17 cellular contexts compared by ENCODE assay signal in genomic region chr5:159089675-159090074, GRCh38. TPM values are rescaled to one million over a fixed set of nuclear protein-coding genes. Genes with fewer than 3 reads are reported as not detected.
"Had no signal": no experiment of that assay in that cellular context is flagged by ENCODE, and none has a peak within 500 bp of the region (broad histone marks: within the 10 kb centered on the region; RNA-seq: fewer than 3 reads in every experiment).

No MANE protein-coding gene starts in this region.

- H3K27ac ChIP-seq: breast epithelium, gastrocnemius medialis, lower lobe of right lung, pancreas, sigmoid colon, spleen, stomach had no signal

- H3K4me1 ChIP-seq: breast epithelium, lower lobe of right lung, sigmoid colon, stomach had no signal

- H3K4me3 ChIP-seq: breast epithelium, heart right ventricle, lower lobe of right lung, pancreas, sigmoid colon, spleen, stomach had no signal

- DNase-seq: activated CD4-positive, alpha-beta T cell treated with anti-CD3 and anti-CD28 coated beads for 48 hours; activated naive CD8-positive, alpha-beta T cell treated with anti-CD3 and anti-CD28 coated beads, Interleukin-2, amount 10 ng/mL, durations not matched to agents 7 days and 5 days; anterior cingulate cortex; dermis blood vessel endothelial cell; effector memory CD8-positive, alpha-beta T cell; gastrocnemius medialis; heart right ventricle; lower lobe of right lung; midbrain; pancreas; sigmoid colon; spleen; stomach; T-helper 2 cell had no signal

- H3K27me3 ChIP-seq: breast epithelium, gastrocnemius medialis, pancreas, sigmoid colon, spleen had no signal

- H3K36me3 Mint-ChIP-seq: activated naive CD8-positive, alpha-beta T cell treated with anti-CD3 and anti-CD28 coated beads, Interleukin-2, amount 10 ng/mL, durations not matched to agents 7 days and 5 days; WTC11 had no signal

- H3K9me3 Mint-ChIP-seq: activated naive CD8-positive, alpha-beta T cell treated with anti-CD3 and anti-CD28 coated beads, Interleukin-2, amount 10 ng/mL, durations not matched to agents 7 days and 5 days; activated T-helper 1 cell treated with anti-CD3 and anti-CD28 coated beads, Interleukin-12 subunit alpha, Interleukin-12 subunit beta, Interleukin-2, Interleukin-4 antibody, amounts not matched to agents 30 ng/mL and 10 ng/mL and 1 ng/mL, durations not matched to agents 14 hours and 24 hours and 36 hours; effector memory CD8-positive, alpha-beta T cell; WTC11 had no signal

- H3K9me3 ChIP-seq: breast epithelium, gastrocnemius medialis, heart right ventricle, lower lobe of right lung, pancreas, sigmoid colon, spleen, stomach had no signal

- H3K27ac Mint-ChIP-seq: activated naive CD8-positive, alpha-beta T cell treated with anti-CD3 and anti-CD28 coated beads, Interleukin-2, amount 10 ng/mL, durations not matched to agents 7 days and 5 days; activated T-helper 1 cell treated with anti-CD3 and anti-CD28 coated beads, Interleukin-12 subunit alpha, Interleukin-12 subunit beta, Interleukin-2, Interleukin-4 antibody, amounts not matched to agents 30 ng/mL and 10 ng/mL and 1 ng/mL, durations not matched to agents 14 hours and 24 hours and 36 hours; effector memory CD8-positive, alpha-beta T cell; WTC11 had no signal

- H3K4me3 Mint-ChIP-seq: activated naive CD8-positive, alpha-beta T cell treated with anti-CD3 and anti-CD28 coated beads, Interleukin-2, amount 10 ng/mL, durations not matched to agents 7 days and 5 days; activated T-helper 1 cell treated with anti-CD3 and anti-CD28 coated beads, Interleukin-12 subunit alpha, Interleukin-12 subunit beta, Interleukin-2, Interleukin-4 antibody, amounts not matched to agents 30 ng/mL and 10 ng/mL and 1 ng/mL, durations not matched to agents 14 hours and 24 hours and 36 hours; effector memory CD8-positive, alpha-beta T cell; WTC11 had no signal

- H3K36me3 ChIP-seq: breast epithelium, gastrocnemius medialis, lower lobe of right lung, pancreas, sigmoid colon, stomach had no signal

- ATAC-seq: effector memory CD8-positive, alpha-beta T cell; gastrocnemius medialis; heart right ventricle; lower lobe of right lung; WTC11 had no signal

RNA-seq across cellular contexts. Expression of gene EBF1, which starts 10.0 kb away (rescaled TPM):
- total RNA-seq: activated T-helper 1 cell treated with anti-CD3 and anti-CD28 coated beads, Interleukin-12 subunit alpha, Interleukin-12 subunit beta, Interleukin-2, Interleukin-4 antibody, amounts not matched to agents 30 ng/mL and 10 ng/mL and 1 ng/mL, durations not matched to agents 14 hours and 24 hours and 36 hours had no signal
